9 cellular contexts compared by ENCODE assay signal in genomic region chr11:112279901-112280267, GRCh38. TPM values are rescaled to one million over a fixed set of nuclear protein-coding genes. Genes with fewer than 3 reads are reported as not detected.
DNase-seq lines count a peak whose midpoint lies in the region; ATAC-seq, FAIRE-seq and TF ChIP-seq lines count a peak whose summit lies in the region.
"Had no signal": no experiment of that assay in that cellular context is flagged by ENCODE, and none has a peak within 500 bp of the region (broad histone marks: within the 10 kb centered on the region; RNA-seq: fewer than 3 reads in every experiment).

No MANE protein-coding gene starts in this region.

- TF ChIP-seq EP300 in ovary (IDR thresholded peaks at IDR 0.05) = no peak

- peak; percentile 88 for TF ChIP-seq CTCF in C4-2B (conservative IDR thresholded peaks at IDR 0.05)
- peak; percentile 77 for TF ChIP-seq CTCF in RWPE1 (conservative IDR thresholded peaks at IDR 0.05; ENCODE audit: low read depth)
- peak in 2 of 3 donors; percentile 46 for TF ChIP-seq CTCF in ovary (IDR thresholded peaks at IDR 0.05)
- peak; percentile 55 to 89 for TF ChIP-seq CTCF in tibial artery (IDR thresholded peaks at IDR 0.05)

- POLR2A ChIA-PET in RWPE1 (lab: Yijun Ruan, JAX; ENCODE audit: low non-redundant PET) = interaction anchor here (0.5 to 0.7 kb wide), 2 partner anchors 61 to 675 kb away, joined by 4 to 9 read pairs; no protein-coding TSS in a partner anchor

- intact Hi-C loops in ovary (cut with DNase I) = loop anchor here (2.0 to 10.0 kb wide), 6 partner anchors 58 to 305 kb away; no protein-coding TSS in a partner anchor
- intact Hi-C loops in tibial artery (cut with DNase I; ENCODE audit: low total_unique reads) = loop anchor here (2.0 kb wide), 1 partner anchor 59 kb away; no protein-coding TSS in a partner anchor

- no peaks in the 10 kb centered on the region for H3K9me3 ChIP-seq in ovary
- H3K9me3 ChIP-seq in tibial artery = no peaks in the 10 kb centered on the region

- 2 to 5% (median 4%) methylated on average over 9 to 15 of the region's 15 CpGs for WGBS in ovary, 3 donors

- ATAC-seq in GM19372 (IDR thresholded peaks at IDR 0.05; ENCODE audit: low read depth, unreplicated experiment) = peak; percentile 41

- no peaks in the 10 kb centered on the region for H3K27me3 ChIP-seq in ovary
- no peaks in the 10 kb centered on the region for H3K27me3 ChIP-seq in tibial artery

- FAIRE-seq in HTR-8/SVneo (lab: Jason Lieb, UNC) = no peak

- no peaks in the 10 kb centered on the region for H3K4me1 ChIP-seq in ovary (ENCODE audit: insufficient read depth)
- H3K4me1 ChIP-seq in tibial artery = peaks cover 0 to 9% (median 0%) of the 10 kb centered on the region in 4 donors

- CTCF ChIA-PET in RWPE1 (lab: Yijun Ruan, JAX) = interaction anchor here (0.5 to 3.4 kb wide), 33 partner anchors 9 to 1030 kb away, joined by 3 to 32 read pairs (median 3); partner anchors contain the start of genes BCO2 and PTS

- no peak for TF ChIP-seq POLR2A in ovary (IDR thresholded peaks at IDR 0.05)

- H3K36me3 ChIP-seq in ovary (no peaks in the 10 kb centered on the region), tibial artery (no peaks in the 10 kb centered on the region)

- DNase-seq in HTR-8/SVneo (ENCODE audit: insufficient read length, low spot score) (peak; percentile 83), RWPE1 (ENCODE audit: low spot score) (peak; percentile 55), activated gamma-delta T cell (lab: John Stamatoyannopoulos, UW) (peak; percentile 44), glomerular visceral epithelial cell (ENCODE audit: extremely low spot score) (peak; percentile 58), ovary (peak; percentile 46 to 71 (median 65)), tibial artery (peak in 1 of 2 donors; percentile 51)

- H3K27ac ChIP-seq in C4-2B = no peak overlapping the region
- H3K27ac ChIP-seq in RWPE1 = peak overlapping the region; percentile 30
- no peak overlapping the region for H3K27ac ChIP-seq in ovary
- peak overlapping the region; percentile 33 to 59 for H3K27ac ChIP-seq in tibial artery

- H3K4me3 ChIP-seq in ovary (peak overlapping the region; percentile 40), tibial artery (peak overlapping the region; percentile 46 to 51)

RNA-seq across cellular contexts. Expression of gene PLET1, which starts 19.2 kb away (rescaled TPM):
- not detected for total RNA-seq in ovary
- polyA plus RNA-seq in ovary = not detected
- polyA plus RNA-seq: adipose tissue had no signal

RNA-seq across cellular contexts. Expression of gene PTS, which starts 53.7 kb away (rescaled TPM):
- 10 to 100 TPM; 21.4 to 39.7 (median 26.3) TPM for total RNA-seq in ovary
- 10 to 100 TPM; 18.3 to 35.5 TPM for polyA plus RNA-seq in ovary

Comparison
In these comparisons a context has a peak if more than half of its experiments do, and no peak if none do; other contexts are left out.
1. H3K27ac ChIP-seq: peak in RWPE1 (single experiment) and tibial artery (2 of 2); none in C4-2B (single experiment) and ovary (0 of 2).
2. Peak in every context shown above with its lines, with median percentiles within 50 percentile points of each other: CTCF ChIP-seq.